ENCODE assay signal across 9 cellular contexts in genomic region chr14:102768223-102769048, GRCh38. TPM values are rescaled to one million over a fixed set of nuclear protein-coding genes. Genes with fewer than 3 reads are reported as not detected.
DNase-seq lines count a peak whose midpoint lies in the region; ATAC-seq and TF ChIP-seq lines count a peak whose summit lies in the region.
"Had no signal": no experiment of that assay in that cellular context is flagged by ENCODE, and none has a peak within 500 bp of the region (broad histone marks: within the 10 kb centered on the region; RNA-seq: fewer than 3 reads in every experiment).

No MANE protein-coding gene starts in this region.

- peak overlapping the region in 1 of 2 donors; percentile 10 for H3K27ac Mint-ChIP-seq in activated naive CD4-positive, alpha-beta T cell treated with anti-CD3 and anti-CD28 coated beads, Interleukin-2, amount 50 U/mL, for 72 hours

- no peaks in the 10 kb centered on the region for H3K9me3 Mint-ChIP-seq in activated naive CD4-positive, alpha-beta T cell treated with anti-CD3 and anti-CD28 coated beads, Interleukin-2, amount 50 U/mL, for 72 hours

- intact Hi-C loops in gastrocnemius medialis (cut with DNase I; ENCODE audit: low total_unique reads), result no loop called here

- H3K27ac ChIP-seq in gastrocnemius medialis, result no peak overlapping the region

- no peak overlapping the region for H3K4me3 ChIP-seq in gastrocnemius medialis
- H3K4me3 ChIP-seq: heart left ventricle had no signal

- TF ChIP-seq POLR2A in gastrocnemius medialis (IDR thresholded peaks at IDR 0.05), result no peak

- DNase-seq in activated naive CD4-positive, alpha-beta T cell treated with anti-CD3 and anti-CD28 coated beads, Interleukin-2, amount 50 U/mL, for 72 hours (ENCODE audit: low spot score in 2 of 2), result no peak
- no peak for DNase-seq in activated naive CD4-positive, alpha-beta T cell treated with anti-CD3 and anti-CD28 coated beads, Interleukin-2, amount 50 U/mL, for 16 hours
- peak; percentile 45 for DNase-seq in UCSD-AML1 (lab: John Stamatoyannopoulos, UW; ENCODE audit: unreplicated experiment)
- DNase-seq in superior temporal gyrus (ENCODE audit: extremely low spot score), result peak; percentile 16
- DNase-seq in activated gamma-delta T cell treated with Interleukin-2 at 50 U/mL for 16 hours, result no peak
- DNase-seq in stimulated activated CD4-positive, alpha-beta T cell treated with anti-CD3 and anti-CD28 coated beads, Interleukin-2, amount 100 ng/mL, for 48 hours, result no peak
- no peak for DNase-seq in gastrocnemius medialis
- DNase-seq: heart left ventricle had no signal

- H3K27me3 ChIP-seq in gastrocnemius medialis, result no peaks in the 10 kb centered on the region

- H3K9me3 ChIP-seq in gastrocnemius medialis, result no peaks in the 10 kb centered on the region
- H3K9me3 ChIP-seq: heart left ventricle had no signal

- H3K36me3 Mint-ChIP-seq in activated naive CD4-positive, alpha-beta T cell treated with anti-CD3 and anti-CD28 coated beads, Interleukin-2, amount 50 U/mL, for 72 hours, result no peaks in the 10 kb centered on the region

- H3K36me3 ChIP-seq in gastrocnemius medialis, result no peaks in the 10 kb centered on the region
- H3K36me3 ChIP-seq: heart left ventricle had no signal

- TF ChIP-seq CTCF in gastrocnemius medialis (IDR thresholded peaks at IDR 0.05 in 4 of 5, conservative IDR thresholded peaks at IDR 0.05 in 1 of 5), result no peak

- no peaks in the 10 kb centered on the region for H3K4me1 ChIP-seq in gastrocnemius medialis

- in situ Hi-C loops in gastrocnemius medialis (cut with MboI; ENCODE audit: low sequenced_read_pairs in 4 of 4), result no loop called here

- ATAC-seq in activated naive CD4-positive, alpha-beta T cell treated with anti-CD3 and anti-CD28 coated beads, Interleukin-2, amount 50 U/mL, for 72 hours, result peak; percentile 56 to 76
- ATAC-seq in HG02973 (IDR thresholded peaks at IDR 0.05; ENCODE audit: unreplicated experiment) (peak; percentile 53), gastrocnemius medialis (no peak)

RNA-seq across cellular contexts. Expression of gene TRAF3, which starts 8.8 kb away (rescaled TPM):
- 10 to 100 TPM; 54.9 to 97.0 TPM for total RNA-seq in activated naive CD4-positive, alpha-beta T cell treated with anti-CD3 and anti-CD28 coated beads, Interleukin-2, amount 50 U/mL, for 72 hours
- total RNA-seq in gastrocnemius medialis, result 10 to 100 TPM in 1 of 4 donors, 1 to 10 TPM in 3; 5.5 to 14.7 (median 6.9) TPM

Comparison
In these comparisons a context has a peak if more than half of its experiments do, and no peak if none do; other contexts are left out.
1. ATAC-seq: peak in activated naive CD4-positive, alpha-beta T cell treated with anti-CD3 and anti-CD28 coated beads, Interleukin-2, amount 50 U/mL, for 72 hours (2 of 2) and HG02973 (single experiment); none in gastrocnemius medialis (0 of 2).
2. DNase-seq: peak in UCSD-AML1 (single experiment) and superior temporal gyrus (single experiment); none in activated naive CD4-positive, alpha-beta T cell treated with anti-CD3 and anti-CD28 coated beads, Interleukin-2, amount 50 U/mL, for 72 hours (0 of 2), activated naive CD4-positive, alpha-beta T cell treated with anti-CD3 and anti-CD28 coated beads, Interleukin-2, amount 50 U/mL, for 16 hours (single experiment), activated gamma-delta T cell treated with Interleukin-2 at 50 U/mL for 16 hours (single experiment), stimulated activated CD4-positive, alpha-beta T cell treated with anti-CD3 and anti-CD28 coated beads, Interleukin-2, amount 100 ng/mL, for 48 hours (0 of 2) and gastrocnemius medialis (0 of 2).